Comparison of ENCODE assay signal across 8 cellular contexts in genomic region chr6:7727150-7727950, GRCh38. TPM values are rescaled to one million over a fixed set of nuclear protein-coding genes. Genes with fewer than 3 reads are reported as not detected.
DNase-seq lines count a peak whose midpoint lies in the region; ATAC-seq and TF ChIP-seq lines count a peak whose summit lies in the region.

No MANE protein-coding gene starts in this region.

- H3K27ac ChIP-seq in colonic mucosa (no peak overlapping the region), muscle layer of colon (ENCODE audit: low read depth, low read length) (no peak overlapping the region)

- peaks cover 47% of the 10 kb centered on the region for H3K27me3 ChIP-seq in colonic mucosa
- peaks cover 44 to 66% of the 10 kb centered on the region in 2 donors for H3K27me3 ChIP-seq in muscle layer of colon (ENCODE audit: control insufficient read depth in 1 of 2, insufficient read depth in 2 of 2, low read length in 2 of 2)

- peak overlapping the region; percentile 27 for H3K4me3 ChIP-seq in colonic mucosa
- H3K4me3 ChIP-seq in muscle layer of colon (ENCODE audit: low read depth in 1 of 2, low read length in 2 of 2) = peak overlapping the region; percentile 24 to 50

- TF ChIP-seq CTCF in colonic mucosa (IDR thresholded peaks at IDR 0.05) = no peak

- no peaks in the 10 kb centered on the region for H3K36me3 ChIP-seq in colonic mucosa
- H3K36me3 ChIP-seq in muscle layer of colon (ENCODE audit: insufficient read depth, low read length) = no peaks in the 10 kb centered on the region

- ATAC-seq in HG03520 (IDR thresholded peaks at IDR 0.05; ENCODE audit: unreplicated experiment) = no peak

- intact Hi-C loops in colonic mucosa (cut with DNase I) = loop anchor here (10.0 kb wide), 2 partner anchors 187 to 327 kb away; partner anchors contain the start of gene TXNDC5

- H3K9ac ChIP-seq in colonic mucosa (ENCODE audit: low read depth in 2 of 2, low read length in 2 of 2) = peak overlapping the region in 1 of 2 donors; percentile 61
- no peak overlapping the region for H3K9ac ChIP-seq in muscle layer of colon (ENCODE audit: low read length)

- H3K9me3 ChIP-seq in colonic mucosa = no peaks in the 10 kb centered on the region
- no peaks in the 10 kb centered on the region for H3K9me3 ChIP-seq in muscle layer of colon (ENCODE audit: low read length)

- H3K4me1 ChIP-seq in colonic mucosa (peaks cover 15% of the 10 kb centered on the region), muscle layer of colon (ENCODE audit: insufficient read depth, low read length) (peaks cover 19% of the 10 kb centered on the region)

- DNase-seq in SHP77 (lab: John Stamatoyannopoulos, UW) (peak; percentile 7 to 24), SHP77 treated with DMSO at 0.1 percent for 48 hours (lab: John Stamatoyannopoulos, UW) (no peak), M059J (ENCODE audit: low read depth) (peak; percentile 22), colonic mucosa (no peak)
- no peak for DNase-seq in activated CD4-positive, CD25-positive, alpha-beta regulatory T cell treated with anti-CD3 and anti-CD28 coated beads, Interleukin-2, amount 50 U/mL, for 72 hours
- no peak for DNase-seq in stimulated activated naive CD4-positive, alpha-beta T cell treated with Interleukin-2 at 50 U/mL for 16 hours (lab: John Stamatoyannopoulos, UW)

RNA-seq across cellular contexts. Expression of gene BMP6, which starts 1.5 kb away (rescaled TPM):
- total RNA-seq in M059J (2014; rRNA removed; shearing (Covaris generic)) = not detected in 2 replicates
- 1 to 10 TPM in 1 of 2 donors, under 1 TPM in 1; 0.62 to 2.1 TPM for total RNA-seq in colonic mucosa

Comparison
In these comparisons a context has a peak if more than half of its experiments do, and no peak if none do; other contexts are left out.
1. DNase-seq: peak in SHP77 (2 of 2) and M059J (single experiment); none in SHP77 treated with DMSO at 0.1 percent for 48 hours (single experiment), colonic mucosa (single experiment), activated CD4-positive, CD25-positive, alpha-beta regulatory T cell treated with anti-CD3 and anti-CD28 coated beads, Interleukin-2, amount 50 U/mL, for 72 hours (single experiment) and stimulated activated naive CD4-positive, alpha-beta T cell treated with Interleukin-2 at 50 U/mL for 16 hours (single experiment).